In the genomic region with DNA sequence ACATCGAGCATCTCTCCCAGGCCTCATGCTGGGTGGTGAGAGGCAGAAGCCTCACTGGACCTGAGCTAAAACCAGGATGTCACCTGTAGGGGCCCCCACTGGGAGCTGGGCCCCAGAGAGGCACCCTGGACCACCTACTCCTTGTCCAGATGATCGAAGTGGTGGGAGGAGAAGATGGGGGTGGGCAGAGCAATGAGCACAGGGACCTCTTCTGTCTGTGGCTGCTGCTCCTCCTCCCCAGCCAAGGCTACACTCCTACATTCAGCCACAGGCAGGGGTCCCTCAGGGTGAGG, we compare ENCODE assay signal across 20 cellular contexts.
DNase-seq lines count a peak whose midpoint lies in the region; ATAC-seq, FAIRE-seq and TF ChIP-seq lines count a peak whose summit lies in the region.
"Had no signal": no experiment of that assay in that cellular context is flagged by ENCODE, and none has a peak within 500 bp of the region (broad histone marks: within the 10 kb centered on the region; RNA-seq: fewer than 3 reads in every experiment).

No MANE protein-coding gene starts in this region.

- no peaks in the 10 kb centered on the region for H3K27me3 ChIP-seq in pancreas

- intact Hi-C loops in natural killer cell (cut with micrococcal nuclease): no loop called here
- intact Hi-C loops in pancreas (cut with DNase I): no loop called here

- TF ChIP-seq CTCF in natural killer cell (IDR thresholded peaks at IDR 0.05): no peak
- no peak for TF ChIP-seq CTCF in GM13977 (IDR thresholded peaks at IDR 0.05; ENCODE audit: extremely low read depth, insufficient read depth, missing control alignments)
- TF ChIP-seq CTCF in osteocyte (IDR thresholded peaks at IDR 0.05): no peak
- TF ChIP-seq CTCF in pancreas (IDR thresholded peaks at IDR 0.05): no peak

- peak; percentile 18 for DNase-seq in natural killer cell treated with Interleukin-12 subunit alpha and Interleukin-12 subunit beta and Interleukin-15 and Interleukin-18, amount 100 ng/mL, for 72 hours (ENCODE audit: low spot score)
- DNase-seq in natural killer cell: no peak
- peak; percentile 15 for DNase-seq in GM13977 (ENCODE audit: low spot score)
- DNase-seq in left lobe of liver (ENCODE audit: low spot score): peak; percentile 28
- DNase-seq in osteocyte (ENCODE audit: extremely low spot score, unreplicated experiment): peak; percentile 73
- no peak for DNase-seq in putamen (ENCODE audit: low spot score)
- no peak for DNase-seq in pancreas
- no peak for DNase-seq in MV-4-11 (lab: John Stamatoyannopoulos, UW)
- DNase-seq: ACHN, AML-193, Caco-2 had no signal

- no peak overlapping the region for H3K4me3 ChIP-seq in pancreas

- FAIRE-seq in pancreas (lab: Jason Lieb, UNC): no peak
- FAIRE-seq: A204.1, D721Med, G401.6, GM12892, H1 had no signal

- in situ Hi-C loops in GM13977 (cut with MboI; ENCODE audit: low pct_unique_long_range_greater_than_20kb, low sequenced_read_pairs, unreplicated experiment): no loop called here

- WGBS in pancreas, 2 donors: 59 to 63% methylated on average over 2 of the region's 2 CpGs

- no peaks in the 10 kb centered on the region for H3K36me3 ChIP-seq in pancreas

- no peaks in the 10 kb centered on the region for H3K9me3 Mint-ChIP-seq in natural killer cell treated with Interleukin-12 subunit alpha and Interleukin-12 subunit beta and Interleukin-15 and Interleukin-18, amount 100 ng/mL, for 72 hours
- H3K9me3 Mint-ChIP-seq in natural killer cell: no peaks in the 10 kb centered on the region
- H3K9me3 Mint-ChIP-seq in osteocyte (ENCODE audit: unreplicated experiment): peaks cover 4% of the 10 kb centered on the region
- H3K9me3 Mint-ChIP-seq: CD4-positive, alpha-beta T cell had no signal

- H3K4me1 ChIP-seq in pancreas: no peaks in the 10 kb centered on the region
- H3K4me1 ChIP-seq: Caco-2 had no signal

- H3K27ac Mint-ChIP-seq in natural killer cell treated with Interleukin-12 subunit alpha and Interleukin-12 subunit beta and Interleukin-15 and Interleukin-18, amount 100 ng/mL, for 72 hours: no peak overlapping the region
- H3K27ac Mint-ChIP-seq in natural killer cell: no peak overlapping the region
- no peak overlapping the region for H3K27ac Mint-ChIP-seq in osteocyte (ENCODE audit: unreplicated experiment)
- H3K27ac Mint-ChIP-seq: CD4-positive, alpha-beta T cell; H9 had no signal

- no peak for ATAC-seq in natural killer cell treated with Interleukin-12 subunit alpha and Interleukin-12 subunit beta and Interleukin-15 and Interleukin-18, amount 100 ng/mL, for 72 hours
- no peak for ATAC-seq in natural killer cell
- no peak for ATAC-seq in left lobe of liver
- ATAC-seq in pancreas: no peak

- H3K36me3 Mint-ChIP-seq in natural killer cell treated with Interleukin-12 subunit alpha and Interleukin-12 subunit beta and Interleukin-15 and Interleukin-18, amount 100 ng/mL, for 72 hours: no peaks in the 10 kb centered on the region
- H3K36me3 Mint-ChIP-seq in natural killer cell (no peaks in the 10 kb centered on the region), osteocyte (ENCODE audit: unreplicated experiment) (no peaks in the 10 kb centered on the region)

- no peaks in the 10 kb centered on the region for H3K9me3 ChIP-seq in pancreas
- H3K9me3 ChIP-seq: Caco-2 had no signal

- no peak overlapping the region for H3K4me3 Mint-ChIP-seq in natural killer cell treated with Interleukin-12 subunit alpha and Interleukin-12 subunit beta and Interleukin-15 and Interleukin-18, amount 100 ng/mL, for 72 hours
- H3K4me3 Mint-ChIP-seq in natural killer cell (no peak overlapping the region), osteocyte (ENCODE audit: unreplicated experiment) (no peak overlapping the region)
- H3K4me3 Mint-ChIP-seq: CD4-positive, alpha-beta T cell; H9 had no signal

- peaks cover 5 to 12% of the 10 kb centered on the region in 2 donors for H3K27me3 Mint-ChIP-seq in natural killer cell treated with Interleukin-12 subunit alpha and Interleukin-12 subunit beta and Interleukin-15 and Interleukin-18, amount 100 ng/mL, for 72 hours
- H3K27me3 Mint-ChIP-seq in natural killer cell (ENCODE audit: low read depth in 2 of 2): peaks cover 0 to 3% of the 10 kb centered on the region in 2 donors
- no peaks in the 10 kb centered on the region for H3K27me3 Mint-ChIP-seq in osteocyte (ENCODE audit: unreplicated experiment)

- H3K27ac ChIP-seq in pancreas: no peak overlapping the region
- H3K27ac ChIP-seq: C4-2B, HL-60 had no signal

- H3K4me1 Mint-ChIP-seq in natural killer cell treated with Interleukin-12 subunit alpha and Interleukin-12 subunit beta and Interleukin-15 and Interleukin-18, amount 100 ng/mL, for 72 hours (ENCODE audit: low read depth in 2 of 2): no peaks in the 10 kb centered on the region
- H3K4me1 Mint-ChIP-seq in natural killer cell (no peaks in the 10 kb centered on the region), osteocyte (ENCODE audit: unreplicated experiment) (no peaks in the 10 kb centered on the region)

Comparison
In these comparisons a context has a peak if more than half of its experiments do, and no peak if none do; other contexts are left out.
1. DNase-seq: peak in natural killer cell treated with Interleukin-12 subunit alpha and Interleukin-12 subunit beta and Interleukin-15 and Interleukin-18, amount 100 ng/mL, for 72 hours (single experiment), GM13977 (single experiment), left lobe of liver (single experiment) and osteocyte (single experiment); none in natural killer cell (single experiment), putamen (single experiment), pancreas (0 of 6) and MV-4-11 (single experiment).